Comparison of ENCODE assay signal across 8 cellular contexts in genomic region chr2:206084468-206084869, GRCh38. TPM values are rescaled to one million over a fixed set of nuclear protein-coding genes. Genes with fewer than 3 reads are reported as not detected.
DNase-seq lines count a peak whose midpoint lies in the region; ATAC-seq and TF ChIP-seq lines count a peak whose summit lies in the region.

No MANE protein-coding gene starts in this region.

- H3K4me1 Mint-ChIP-seq in brain, result peaks cover 45% of the 10 kb centered on the region

- in situ Hi-C loops in Caki2 (cut with HindIII; ENCODE audit: low pct_unique_long_range_greater_than_20kb, low sequenced_read_pairs) (no loop called here), GM13976 (cut with MboI; ENCODE audit: low sequenced_read_pairs, unreplicated experiment) (no loop called here)

- H3K4me3 ChIP-seq in HUES6 (ENCODE audit: low read depth, low read length) (peak overlapping the region; percentile 84), RWPE2 (ENCODE audit: severe bottlenecking) (peak overlapping the region; percentile 100), psoas muscle (peak overlapping the region; percentile 88)

- H3K27ac ChIP-seq in HUES6 (ENCODE audit: low read depth, low read length) (peak overlapping the region; percentile 87), RWPE2 (ENCODE audit: poor library complexity, severe bottlenecking) (peak overlapping the region; percentile 95), psoas muscle (peak overlapping the region; percentile 96)

- H3K9me3 Mint-ChIP-seq in brain, result peaks cover 0 to 5% (median 0%) of the 10 kb centered on the region in 5 experiments

- DNase-seq in Caki2 (ENCODE audit: low read depth) (peak; percentile 82), RWPE2 (ENCODE audit: low spot score) (peak; percentile 75), iPS DF 4.7 (ENCODE audit: extremely low read depth, low spot score) (peak; percentile 68), psoas muscle (peak; percentile 65 to 80), GM13976 (ENCODE audit: low spot score) (no peak), GM19238 (ENCODE audit: insufficient read length, low spot score) (no peak)

- H3K9me3 ChIP-seq in HUES6 (ENCODE audit: control insufficient read depth, insufficient read depth, low read depth, low read length), result 0 out of 2 replicates have a peak, but pooled peaks cover 2% of the 10 kb centered on the region
- no peaks in the 10 kb centered on the region for H3K9me3 ChIP-seq in RWPE2 (ENCODE audit: severe bottlenecking)
- no peaks in the 10 kb centered on the region for H3K9me3 ChIP-seq in psoas muscle

- peaks cover 27% of the 10 kb centered on the region for H3K4me1 ChIP-seq in HUES6 (ENCODE audit: control insufficient read depth, insufficient read depth, low read length)
- H3K4me1 ChIP-seq in RWPE2 (ENCODE audit: insufficient read depth, poor library complexity, severe bottlenecking), result peaks cover 4% of the 10 kb centered on the region
- H3K4me1 ChIP-seq in psoas muscle, result peaks cover 18% of the 10 kb centered on the region

- peak overlapping the region; percentile 92 to 100 (median 96) for H3K4me3 Mint-ChIP-seq in brain

- peak overlapping the region; percentile 98 to 100 (median 98) for H3K27ac Mint-ChIP-seq in brain

- intact Hi-C loops in psoas muscle (cut with DNase I), result no loop called here

- peaks cover 16% of the 10 kb centered on the region for H3K36me3 Mint-ChIP-seq in brain

- peak; percentile 84 for ATAC-seq in RWPE2 (ENCODE audit: low read depth)
- ATAC-seq in psoas muscle, result peak; percentile 65 to 70 (median 68)

- H3K36me3 ChIP-seq in HUES6 (ENCODE audit: control insufficient read depth, insufficient read depth, low read length), result peaks cover 9% of the 10 kb centered on the region; the same call in 1 of the 2 replicates
- peaks cover 7% of the 10 kb centered on the region; the same call in 1 of the 2 replicates for H3K36me3 ChIP-seq in RWPE2 (ENCODE audit: low read depth)
- peaks cover 0 to under 1% of the 10 kb centered on the region in 2 donors for H3K36me3 ChIP-seq in psoas muscle (ENCODE audit: insufficient read depth in 1 of 2, low read depth in 1 of 2)

- H3K27me3 Mint-ChIP-seq in brain, result peaks cover 9% of the 10 kb centered on the region

- H3K9ac ChIP-seq in HUES6 (ENCODE audit: low read length), result peak overlapping the region; percentile 97

- 0 to 2% (median 1%) methylated on average over 10 of the region's 10 CpGs for WGBS in psoas muscle, 3 donors

- H3K27me3 ChIP-seq in HUES6 (ENCODE audit: control insufficient read depth, insufficient read depth, low read length), result no peaks in the 10 kb centered on the region
- no peaks in the 10 kb centered on the region for H3K27me3 ChIP-seq in RWPE2 (ENCODE audit: insufficient read depth, poor library complexity, severe bottlenecking)
- H3K27me3 ChIP-seq in psoas muscle (ENCODE audit: insufficient read depth in 3 of 3, low read length in 2 of 3), result no peaks in the 10 kb centered on the region

- TF ChIP-seq CTCF in RWPE2 (IDR thresholded peaks at IDR 0.05; ENCODE audit: poor library complexity, severe bottlenecking) (no peak), brain (conservative IDR thresholded peaks at IDR 0.05) (peak; percentile 8 to 19), psoas muscle (IDR thresholded peaks at IDR 0.05) (no peak), GM13976 (IDR thresholded peaks at IDR 0.05; ENCODE audit: borderline replicate concordance, control extremely low read depth, extremely low read depth, insufficient read depth, missing control alignments) (no peak)

RNA-seq across cellular contexts. Expression of gene INO80D, which starts 1.5 kb away (rescaled TPM):
- 1.1 and 1.8 TPM in 2 replicates for total RNA-seq in Caki2 (2014; rRNA removed; shearing (Covaris generic); ENCODE audit: low replicate concordance)
- polyA plus RNA-seq in brain (ENCODE audit: insufficient read depth, low read depth, low replicate concordance) (0.71 TPM), psoas muscle (1 to 10 TPM; 1.7 to 4.0 (median 2.4) TPM)
- 10 to 100 TPM; 15.4 to 17.7 (median 16.5) TPM for total RNA-seq in psoas muscle

Comparison
In these comparisons a context has a peak if more than half of its experiments do, and no peak if none do; other contexts are left out.
1. DNase-seq: peak in Caki2 (single experiment), RWPE2 (single experiment), iPS DF 4.7 (single experiment) and psoas muscle (2 of 2); none in GM13976 (single experiment) and GM19238 (single experiment).
2. CTCF ChIP-seq: peak in brain (2 of 2); none in RWPE2 (single experiment), psoas muscle (single experiment) and GM13976 (single experiment).
3. Peak in every context shown above with its lines, with median percentiles within 50 percentile points of each other: H3K27ac ChIP-seq and H3K4me3 ChIP-seq.